22 cellular contexts compared by ENCODE assay signal in the genomic region with DNA sequence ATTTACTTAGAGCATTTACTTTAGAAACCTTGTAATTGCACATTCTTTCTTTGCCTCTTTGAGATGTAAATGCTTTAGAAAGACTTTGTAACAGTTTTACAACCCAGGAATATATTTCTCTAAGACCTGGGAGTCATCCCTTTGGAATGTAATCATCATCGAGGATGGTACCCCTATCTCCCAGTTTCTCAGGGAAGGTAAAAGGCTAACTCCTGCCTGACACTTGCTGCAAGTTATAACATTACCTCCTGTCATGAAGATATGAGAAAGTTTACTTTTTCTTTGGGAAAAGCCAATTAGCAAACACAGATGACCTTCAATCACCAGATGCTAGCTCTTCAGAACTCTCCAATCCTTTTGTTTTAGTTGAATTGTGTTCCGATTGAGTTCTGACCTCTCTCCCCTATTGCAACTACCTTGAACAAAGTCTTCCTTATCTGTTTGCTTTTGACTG.
"Had no signal": no experiment of that assay in that cellular context is flagged by ENCODE, and none has a peak within 500 bp of the region (broad histone marks: within the 10 kb centered on the region; RNA-seq: fewer than 3 reads in every experiment).

No MANE protein-coding gene starts in this region.

- H3K36me3 ChIP-seq: cardiac muscle cell, colonic mucosa, gastrocnemius medialis, thoracic aorta, uterus had no signal

- H3K4me1 ChIP-seq: colonic mucosa, gastrocnemius medialis, uterus had no signal

- H3K9me3 ChIP-seq: body of pancreas, colonic mucosa, gastrocnemius medialis, thoracic aorta, uterus had no signal

- DNase-seq: activated CD4-positive, alpha-beta T cell treated with anti-CD3 and anti-CD28 coated beads for 36 hours; activated CD4-positive, CD25-positive, alpha-beta regulatory T cell; activated effector memory CD4-positive, alpha-beta T cell treated with Interleukin-2 at 50 U/mL for 16 hours; activated naive CD4-positive, alpha-beta T cell treated with Interleukin-2 at 50 U/mL for 16 hours; activated T-cell treated with anti-CD3 and anti-CD28 coated beads for 4 hours; aorta; body of pancreas; cerebellar nuclear complex; colonic mucosa; effector CD8-positive, alpha-beta T cell; gastrocnemius medialis; hippocampal formation; left cardiac atrium; left ventricle myocardium superior; posterior cingulate gyrus; right cardiac atrium; stimulated activated CD4-positive, alpha-beta T cell treated with anti-CD3 and anti-CD28 coated beads, Interleukin-4, amount 100 ng/mL, for 1 hour; uterus had no signal

- H3K27ac ChIP-seq: body of pancreas, cardiac muscle cell, colonic mucosa, gastrocnemius medialis, thoracic aorta, uterus had no signal

- FAIRE-seq: endometrium, islet of Langerhans had no signal

- H3K27me3 ChIP-seq: body of pancreas, cardiac muscle cell, colonic mucosa, gastrocnemius medialis, uterus had no signal

- H3K4me3 ChIP-seq: body of pancreas, cardiac muscle cell, colonic mucosa, gastrocnemius medialis, thoracic aorta, uterus had no signal
